14 cellular contexts compared by ENCODE assay signal in genomic region chr6:69489970-69490369, GRCh38.
"Had no signal": no experiment of that assay in that cellular context is flagged by ENCODE, and none has a peak within 500 bp of the region (broad histone marks: within the 10 kb centered on the region; RNA-seq: fewer than 3 reads in every experiment).

No MANE protein-coding gene starts in this region.

- H3K27me3 Mint-ChIP-seq: naive B cell; stimulated activated memory B cell treated with anti-CD40 and anti-IgM and Interleukin-4, amounts not matched to agents 10 μg/mL and 1 μg/mL and 100 μg/mL, for 72 hours had no signal

- H3K27ac Mint-ChIP-seq: activated CD8-positive, alpha-beta T cell treated with anti-CD3 and anti-CD28 coated beads, Interleukin-2, amount 10 ng/mL, durations not matched to agents 7 days and 5 days; activated T-helper 1 cell treated with anti-CD3 and anti-CD28 coated beads, Interleukin-12 subunit alpha, Interleukin-12 subunit beta, Interleukin-2, Interleukin-4 antibody, amounts not matched to agents 30 ng/mL and 10 ng/mL and 1 ng/mL, durations not matched to agents 14 hours and 24 hours and 36 hours; naive B cell; stimulated activated memory B cell treated with anti-CD40 and anti-IgM and Interleukin-4, amounts not matched to agents 10 μg/mL and 1 μg/mL and 100 μg/mL, for 72 hours; WTC11 had no signal

- ATAC-seq: activated CD8-positive, alpha-beta T cell treated with anti-CD3 and anti-CD28 coated beads, Interleukin-2, amount 10 ng/mL, durations not matched to agents 7 days and 5 days; left colon; pancreas; stimulated activated memory B cell treated with anti-CD40 and anti-IgM and Interleukin-4, amounts not matched to agents 10 μg/mL and 1 μg/mL and 100 μg/mL, for 72 hours; WTC11 had no signal

- DNase-seq: activated CD4-positive, alpha-beta T cell treated with anti-CD3 and anti-CD28 coated beads for 48 hours; activated CD8-positive, alpha-beta memory T cell treated with anti-CD3 and anti-CD28 coated beads, Interleukin-2, amount 50 U/mL, for 48 hours; activated CD8-positive, alpha-beta T cell treated with anti-CD3 and anti-CD28 coated beads, Interleukin-2, amount 10 ng/mL, durations not matched to agents 7 days and 5 days; activated naive CD4-positive, alpha-beta T cell; aorta; dorsolateral prefrontal cortex; esophagus squamous epithelium; foreskin fibroblast; left colon; naive B cell; pancreas had no signal

- FAIRE-seq: pancreas had no signal

- H3K4me3 Mint-ChIP-seq: activated CD8-positive, alpha-beta T cell treated with anti-CD3 and anti-CD28 coated beads, Interleukin-2, amount 10 ng/mL, durations not matched to agents 7 days and 5 days; activated T-helper 1 cell treated with anti-CD3 and anti-CD28 coated beads, Interleukin-12 subunit alpha, Interleukin-12 subunit beta, Interleukin-2, Interleukin-4 antibody, amounts not matched to agents 30 ng/mL and 10 ng/mL and 1 ng/mL, durations not matched to agents 14 hours and 24 hours and 36 hours; naive B cell; stimulated activated memory B cell treated with anti-CD40 and anti-IgM and Interleukin-4, amounts not matched to agents 10 μg/mL and 1 μg/mL and 100 μg/mL, for 72 hours; WTC11 had no signal

- H3K4me1 Mint-ChIP-seq: naive B cell; stimulated activated memory B cell treated with anti-CD40 and anti-IgM and Interleukin-4, amounts not matched to agents 10 μg/mL and 1 μg/mL and 100 μg/mL, for 72 hours; WTC11 had no signal
